ENCODE assay signal across 1 cellular context in the genomic region with DNA sequence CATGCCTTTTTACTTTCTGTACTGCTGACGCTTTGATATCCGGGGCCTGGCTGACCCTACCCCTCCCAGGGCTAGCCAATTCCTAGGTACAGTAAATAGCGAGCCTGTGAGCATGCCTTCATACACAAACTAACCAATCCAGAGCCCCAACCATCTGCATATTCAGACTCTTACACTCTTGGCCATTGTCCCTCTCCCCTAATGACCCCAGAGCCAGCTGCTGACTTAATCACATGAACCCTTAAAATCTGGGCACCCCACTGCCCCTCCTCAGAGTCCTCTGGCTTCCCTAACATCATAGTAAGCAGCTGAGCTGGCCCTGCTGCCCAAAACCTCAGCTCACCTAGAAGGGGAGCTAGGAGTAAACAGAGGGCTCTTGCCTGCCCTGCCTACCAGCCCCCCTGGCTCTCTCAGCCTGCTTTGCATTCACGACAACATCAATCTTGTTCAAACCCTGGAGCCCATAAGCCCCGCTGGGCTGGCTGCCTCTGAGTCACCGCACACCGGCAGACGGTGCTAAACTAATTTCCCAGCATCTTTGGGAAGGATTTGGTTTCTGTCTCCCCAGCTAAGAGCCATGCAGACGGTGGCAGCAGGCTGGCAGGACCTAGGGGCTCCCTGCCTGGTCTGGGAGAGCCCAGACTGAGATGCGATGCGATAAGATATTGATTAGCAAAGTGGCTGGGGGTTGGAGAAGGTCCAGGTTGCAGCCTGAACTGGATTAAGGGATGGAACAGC.
TF ChIP-seq lines count a peak whose summit lies in the region.

No MANE protein-coding gene starts in this region.

TF ChIP-seq in GM23338, 12 proteins besides CTCF, POLR2A, EP300 and RAD21 (continued from another document):
- TF ChIP-seq, protein P1, sequence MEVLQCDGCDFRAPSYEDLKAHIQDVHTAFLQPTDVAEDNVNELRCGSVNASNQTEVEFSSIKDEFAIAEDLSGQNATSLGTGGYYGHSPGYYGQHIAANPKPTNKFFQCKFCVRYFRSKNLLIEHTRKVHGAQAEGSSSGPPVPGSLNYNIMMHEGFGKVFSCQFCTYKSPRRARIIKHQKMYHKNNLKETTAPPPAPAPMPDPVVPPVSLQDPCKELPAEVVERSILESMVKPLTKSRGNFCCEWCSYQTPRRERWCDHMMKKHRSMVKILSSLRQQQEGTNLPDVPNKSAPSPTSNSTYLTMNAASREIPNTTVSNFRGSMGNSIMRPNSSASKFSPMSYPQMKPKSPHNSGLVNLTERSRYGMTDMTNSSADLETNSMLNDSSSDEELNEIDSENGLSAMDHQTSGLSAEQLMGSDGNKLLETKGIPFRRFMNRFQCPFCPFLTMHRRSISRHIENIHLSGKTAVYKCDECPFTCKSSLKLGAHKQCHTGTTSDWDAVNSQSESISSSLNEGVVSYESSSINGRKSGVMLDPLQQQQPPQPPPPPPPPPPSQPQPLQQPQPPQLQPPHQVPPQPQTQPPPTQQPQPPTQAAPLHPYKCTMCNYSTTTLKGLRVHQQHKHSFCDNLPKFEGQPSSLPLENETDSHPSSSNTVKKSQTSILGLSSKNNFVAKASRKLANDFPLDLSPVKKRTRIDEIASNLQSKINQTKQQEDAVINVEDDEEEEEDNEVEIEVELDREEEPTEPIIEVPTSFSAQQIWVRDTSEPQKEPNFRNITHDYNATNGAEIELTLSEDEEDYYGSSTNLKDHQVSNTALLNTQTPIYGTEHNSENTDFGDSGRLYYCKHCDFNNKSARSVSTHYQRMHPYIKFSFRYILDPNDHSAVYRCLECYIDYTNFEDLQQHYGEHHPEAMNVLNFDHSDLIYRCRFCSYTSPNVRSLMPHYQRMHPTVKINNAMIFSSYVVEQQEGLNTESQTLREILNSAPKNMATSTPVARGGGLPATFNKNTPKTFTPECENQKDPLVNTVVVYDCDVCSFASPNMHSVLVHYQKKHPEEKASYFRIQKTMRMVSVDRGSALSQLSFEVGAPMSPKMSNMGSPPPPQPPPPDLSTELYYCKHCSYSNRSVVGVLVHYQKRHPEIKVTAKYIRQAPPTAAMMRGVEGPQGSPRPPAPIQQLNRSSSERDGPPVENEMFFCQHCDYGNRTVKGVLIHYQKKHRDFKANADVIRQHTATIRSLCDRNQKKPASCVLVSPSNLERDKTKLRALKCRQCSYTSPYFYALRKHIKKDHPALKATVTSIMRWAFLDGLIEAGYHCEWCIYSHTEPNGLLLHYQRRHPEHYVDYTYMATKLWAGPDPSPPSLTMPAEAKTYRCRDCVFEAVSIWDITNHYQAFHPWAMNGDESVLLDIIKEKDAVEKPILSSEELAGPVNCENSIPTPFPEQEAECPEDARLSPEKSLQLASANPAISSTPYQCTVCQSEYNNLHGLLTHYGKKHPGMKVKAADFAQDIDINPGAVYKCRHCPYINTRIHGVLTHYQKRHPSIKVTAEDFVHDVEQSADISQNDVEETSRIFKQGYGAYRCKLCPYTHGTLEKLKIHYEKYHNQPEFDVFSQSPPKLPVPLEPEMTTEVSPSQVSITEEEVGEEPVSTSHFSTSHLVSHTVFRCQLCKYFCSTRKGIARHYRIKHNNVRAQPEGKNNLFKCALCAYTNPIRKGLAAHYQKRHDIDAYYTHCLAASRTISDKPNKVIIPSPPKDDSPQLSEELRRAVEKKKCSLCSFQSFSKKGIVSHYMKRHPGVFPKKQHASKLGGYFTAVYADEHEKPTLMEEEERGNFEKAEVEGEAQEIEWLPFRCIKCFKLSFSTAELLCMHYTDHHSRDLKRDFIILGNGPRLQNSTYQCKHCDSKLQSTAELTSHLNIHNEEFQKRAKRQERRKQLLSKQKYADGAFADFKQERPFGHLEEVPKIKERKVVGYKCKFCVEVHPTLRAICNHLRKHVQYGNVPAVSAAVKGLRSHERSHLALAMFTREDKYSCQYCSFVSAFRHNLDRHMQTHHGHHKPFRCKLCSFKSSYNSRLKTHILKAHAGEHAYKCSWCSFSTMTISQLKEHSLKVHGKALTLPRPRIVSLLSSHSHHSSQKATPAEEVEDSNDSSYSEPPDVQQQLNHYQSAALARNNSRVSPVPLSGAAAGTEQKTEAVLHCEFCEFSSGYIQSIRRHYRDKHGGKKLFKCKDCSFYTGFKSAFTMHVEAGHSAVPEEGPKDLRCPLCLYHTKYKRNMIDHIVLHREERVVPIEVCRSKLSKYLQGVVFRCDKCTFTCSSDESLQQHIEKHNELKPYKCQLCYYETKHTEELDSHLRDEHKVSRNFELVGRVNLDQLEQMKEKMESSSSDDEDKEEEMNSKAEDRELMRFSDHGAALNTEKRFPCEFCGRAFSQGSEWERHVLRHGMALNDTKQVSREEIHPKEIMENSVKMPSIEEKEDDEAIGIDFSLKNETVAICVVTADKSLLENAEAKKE (CRISPR knock-in tag; IDR thresholded peaks at IDR 0.05), result no peak
- TF ChIP-seq, protein P2, sequence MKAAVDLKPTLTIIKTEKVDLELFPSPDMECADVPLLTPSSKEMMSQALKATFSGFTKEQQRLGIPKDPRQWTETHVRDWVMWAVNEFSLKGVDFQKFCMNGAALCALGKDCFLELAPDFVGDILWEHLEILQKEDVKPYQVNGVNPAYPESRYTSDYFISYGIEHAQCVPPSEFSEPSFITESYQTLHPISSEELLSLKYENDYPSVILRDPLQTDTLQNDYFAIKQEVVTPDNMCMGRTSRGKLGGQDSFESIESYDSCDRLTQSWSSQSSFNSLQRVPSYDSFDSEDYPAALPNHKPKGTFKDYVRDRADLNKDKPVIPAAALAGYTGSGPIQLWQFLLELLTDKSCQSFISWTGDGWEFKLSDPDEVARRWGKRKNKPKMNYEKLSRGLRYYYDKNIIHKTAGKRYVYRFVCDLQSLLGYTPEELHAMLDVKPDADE (IDR thresholded peaks at IDR 0.05), result no peak
- TF ChIP-seq CREB1 (CRISPR knock-in tag; IDR thresholded peaks at IDR 0.05; ENCODE audit: low read depth) (no peak), JUNB (IDR thresholded peaks at IDR 0.05; ENCODE audit: unreplicated experiment) (no peak), POLR2AphosphoS5 (IDR thresholded peaks at IDR 0.05; ENCODE audit: low read depth) (no peak), STAT1 (IDR thresholded peaks at IDR 0.05; ENCODE audit: unreplicated experiment) (no peak)
